ENCODE assay signal across 8 cellular contexts in genomic region chr2:177262137-177262536, GRCh38. TPM values are rescaled to one million over a fixed set of nuclear protein-coding genes. Genes with fewer than 3 reads are reported as not detected.
A peak's percentile ranks its signal among the peaks of the same experiment; 100 is the strongest.
DNase-seq lines count a peak whose midpoint lies in the region; ATAC-seq, FAIRE-seq and TF ChIP-seq lines count a peak whose summit lies in the region.

No MANE protein-coding gene starts in this region.

- no peak for FAIRE-seq in HepG2 (lab: Jason Lieb, UNC)

- no peaks in the 10 kb centered on the region; a peak in 1 of 5 replicates for H3K27me3 ChIP-seq in HepG2 (ENCODE audit: control insufficient read depth in 1 of 2, insufficient read depth in 2 of 2, low read length in 2 of 2)

- H3K36me3 ChIP-seq in HepG2 (replicated peaks in 1 of 2; ENCODE audit: control insufficient read depth in 1 of 2, insufficient read depth in 2 of 2, low read length in 2 of 2), result peaks cover 0 to 8% of the 10 kb centered on the region in 2 experiments; a peak in 2 of 5 replicates

- CTCF ChIA-PET in HepG2 (lab: Yijun Ruan, JAX; ENCODE audit: low intra/inter-chr PET ratio, low total read pairs), result interaction anchor here (3.5 kb wide), 1 partner anchor 71 kb away, joined by 24 read pairs; no protein-coding TSS in a partner anchor

- H3K9me3 ChIP-seq in HepG2 (ENCODE audit: low read length), result no peaks in the 10 kb centered on the region

- peaks cover 60% of the 10 kb centered on the region for H4K20me1 ChIP-seq in HepG2 (ENCODE audit: insufficient read depth, low read length)

- no peak overlapping the region for H2AFZ ChIP-seq in HepG2 (ENCODE audit: low read length)

- intact Hi-C loops in HepG2 (cut with micrococcal nuclease; ENCODE audit: unreplicated experiment), result loop anchor here (5.0 kb wide), 2 partner anchors 35 to 155 kb away; no protein-coding TSS in a partner anchor

- POLR2A ChIA-PET in activated naive CD8-positive, alpha-beta T cell treated with anti-CD3 and anti-CD28 coated beads, Interleukin-2, amount 10 ng/mL, durations not matched to agents 7 days and 5 days (lab: Charles Lee), result interaction anchor here (1.4 to 7.5 kb wide), 5 partner anchors 19 to 68 kb away, joined by 3 to 256 read pairs (median 20); no protein-coding TSS in a partner anchor
- POLR2A ChIA-PET in HepG2 (lab: Yijun Ruan, JAX), result interaction anchor here (5.2 kb wide), 1 partner anchor 97 kb away, joined by 81 read pairs; no protein-coding TSS in a partner anchor

- peak overlapping the region; percentile 96 for H3K4me2 ChIP-seq in HepG2 (ENCODE audit: low read depth, low read length)

- no TSS peak for BruUV-seq in HepG2 (replicated peaks; lab: Mats Ljungman, UMichigan)

- no peak for TF ChIP-seq POLR2A in HepG2 (IDR thresholded peaks at IDR 0.05; ENCODE audit: insufficient read depth in 1 of 2, low read depth in 2 of 2, low read length in 2 of 2)
- no peak for TF ChIP-seq POLR2A in GM18505 (IDR thresholded peaks at IDR 0.05; ENCODE audit: borderline replicate concordance, extremely low read depth, insufficient read depth, insufficient read length)

- H3K4me3 ChIP-seq in HepG2 (replicated peaks in 1 of 3; ENCODE audit: insufficient read depth in 1 of 3, low read depth in 2 of 3, low read length in 3 of 3), result peak overlapping the region; percentile 94 to 99 (median 98); a peak in 5 of 6 replicates

- H3K4me1 Mint-ChIP-seq in activated naive CD4-positive, alpha-beta T cell treated with anti-CD3 and anti-CD28 coated beads, Interleukin-2, amount 50 U/mL, for 24 hours, result peaks cover 66% of the 10 kb centered on the region
- H3K4me1 Mint-ChIP-seq in activated naive CD8-positive, alpha-beta T cell treated with anti-CD3 and anti-CD28 coated beads, Interleukin-2, amount 10 ng/mL, durations not matched to agents 7 days and 5 days, result peaks cover 53% of the 10 kb centered on the region
- H3K4me1 Mint-ChIP-seq in type B pancreatic cell (ENCODE audit: unreplicated experiment), result peaks cover 40% of the 10 kb centered on the region

- peaks cover 74% of the 10 kb centered on the region for H3K79me2 ChIP-seq in HepG2 (ENCODE audit: insufficient read depth, low read length)

- TF ChIP-seq CTCF in HepG2 (CRISPR knock-in tag; IDR thresholded peaks at IDR 0.05) (no peak), type B pancreatic cell (conservative IDR thresholded peaks at IDR 0.05) (no peak)

- no peak for ATAC-seq in activated naive CD8-positive, alpha-beta T cell treated with anti-CD3 and anti-CD28 coated beads, Interleukin-2, amount 10 ng/mL, durations not matched to agents 7 days and 5 days (ENCODE audit: low read depth)
- ATAC-seq in HepG2 (no peak), GM18505 (IDR thresholded peaks at IDR 0.05; ENCODE audit: unreplicated experiment) (no peak)

- no peak for DNase-seq in activated naive CD4-positive, alpha-beta T cell (lab: John Stamatoyannopoulos, UW)
- no peak for DNase-seq in activated naive CD8-positive, alpha-beta T cell treated with anti-CD3 and anti-CD28 coated beads, Interleukin-2, amount 10 ng/mL, durations not matched to agents 7 days and 5 days
- DNase-seq in HepG2 (ENCODE audit: low spot score), result no peak
- DNase-seq in type B pancreatic cell (ENCODE audit: extremely low spot score, unreplicated experiment), result no peak
- no peak for DNase-seq in COR-L47 (lab: John Stamatoyannopoulos, UW)
- no peak for DNase-seq in AG08396 (ENCODE audit: low spot score)

- no peak for TF ChIP-seq EP300 in HepG2 (IDR thresholded peaks at IDR 0.05; ENCODE audit: low read depth in 2 of 2, low read length in 2 of 2)
- TF ChIP-seq EP300 in HepG2 (CRISPR knock-in tag; IDR thresholded peaks at IDR 0.05; ENCODE audit: borderline replicate concordance), result no peak

- in situ Hi-C loops in HepG2 (cut with HindIII; ENCODE audit: extremely low pct_ligation_motif_present, low pct_unique_long_range_greater_than_20kb), result loop anchor here (5.0 kb wide), 4 partner anchors 50 to 130 kb away; partner anchors contain the start of genes AGPS and HNRNPA3

- peaks cover 66% of the 10 kb centered on the region for H3K4me1 ChIP-seq in HepG2 (ENCODE audit: insufficient read depth, low read length)

- WGBS in HepG2 (ENCODE audit: low lambda C conversion rate), result 0% methylated on average over 1 of the region's 1 CpG

- H3K36me3 Mint-ChIP-seq in activated naive CD4-positive, alpha-beta T cell treated with anti-CD3 and anti-CD28 coated beads, Interleukin-2, amount 50 U/mL, for 24 hours, result peaks cover 15% of the 10 kb centered on the region
- peaks cover 30% of the 10 kb centered on the region for H3K36me3 Mint-ChIP-seq in activated naive CD8-positive, alpha-beta T cell treated with anti-CD3 and anti-CD28 coated beads, Interleukin-2, amount 10 ng/mL, durations not matched to agents 7 days and 5 days
- H3K36me3 Mint-ChIP-seq in type B pancreatic cell, result peaks cover 29% of the 10 kb centered on the region

- no peak for TF ChIP-seq RAD21 in HepG2 (CRISPR knock-in tag; IDR thresholded peaks at IDR 0.05)

- peak overlapping the region; percentile 96 for H3K4me3 Mint-ChIP-seq in activated naive CD4-positive, alpha-beta T cell treated with anti-CD3 and anti-CD28 coated beads, Interleukin-2, amount 50 U/mL, for 24 hours
- peak overlapping the region; percentile 97 for H3K4me3 Mint-ChIP-seq in activated naive CD8-positive, alpha-beta T cell treated with anti-CD3 and anti-CD28 coated beads, Interleukin-2, amount 10 ng/mL, durations not matched to agents 7 days and 5 days
- H3K4me3 Mint-ChIP-seq in type B pancreatic cell, result peak overlapping the region; percentile 94

- no peaks in the 10 kb centered on the region for H3K9me3 Mint-ChIP-seq in activated naive CD4-positive, alpha-beta T cell treated with anti-CD3 and anti-CD28 coated beads, Interleukin-2, amount 50 U/mL, for 24 hours
- H3K9me3 Mint-ChIP-seq in activated naive CD8-positive, alpha-beta T cell treated with anti-CD3 and anti-CD28 coated beads, Interleukin-2, amount 10 ng/mL, durations not matched to agents 7 days and 5 days, result peaks cover 4% of the 10 kb centered on the region
- H3K9me3 Mint-ChIP-seq in type B pancreatic cell, result no peaks in the 10 kb centered on the region

- no peaks in the 10 kb centered on the region for H3K27me3 Mint-ChIP-seq in activated naive CD4-positive, alpha-beta T cell treated with anti-CD3 and anti-CD28 coated beads, Interleukin-2, amount 50 U/mL, for 24 hours
- no peaks in the 10 kb centered on the region for H3K27me3 Mint-ChIP-seq in activated naive CD8-positive, alpha-beta T cell treated with anti-CD3 and anti-CD28 coated beads, Interleukin-2, amount 10 ng/mL, durations not matched to agents 7 days and 5 days
- no peaks in the 10 kb centered on the region for H3K27me3 Mint-ChIP-seq in type B pancreatic cell

- peak overlapping the region; percentile 100 for H3K27ac ChIP-seq in HepG2 (ENCODE audit: extremely low read length, insufficient read depth, low read length)

- H3K9ac ChIP-seq in HepG2 (ENCODE audit: insufficient read depth, low read depth, low read length), result peak overlapping the region; percentile 100

- H3K27ac Mint-ChIP-seq in activated naive CD4-positive, alpha-beta T cell treated with anti-CD3 and anti-CD28 coated beads, Interleukin-2, amount 50 U/mL, for 24 hours, result peak overlapping the region; percentile 96
- H3K27ac Mint-ChIP-seq in activated naive CD8-positive, alpha-beta T cell treated with anti-CD3 and anti-CD28 coated beads, Interleukin-2, amount 10 ng/mL, durations not matched to agents 7 days and 5 days, result peak overlapping the region; percentile 91
- H3K27ac Mint-ChIP-seq in type B pancreatic cell, result peak overlapping the region; percentile 96

RNA-seq across cellular contexts. Expression of gene NFE2L2, which starts 2.4 kb away (rescaled TPM):
- 10 to 100 TPM; 71.0 to 78.8 TPM for total RNA-seq in activated naive CD8-positive, alpha-beta T cell treated with anti-CD3 and anti-CD28 coated beads, Interleukin-2, amount 10 ng/mL, durations not matched to agents 7 days and 5 days
- total RNA-seq in HepG2 (2016; rRNA removed; fragmentation: Illumina TruSeq; extraction: Trizol) (84.6 and 136 TPM in 2 replicates), type B pancreatic cell (ENCODE audit: low replicate concordance) (74.7 and 95.0 TPM in 2 replicates)
- total RNA-seq in HepG2 (2016; cell fraction: cytosol; rRNA removed; fragmentation: Illumina TruSeq; extraction: Trizol; ENCODE audit: low read depth), result 93.0 and 99.3 TPM in 2 replicates
- total RNA-seq in HepG2 (2016; cell fraction: insoluble cytoplasmic fraction; rRNA removed; fragmentation: Illumina TruSeq; extraction: Trizol), result 80.6 and 139 TPM in 2 replicates
- 85.8 and 94.3 TPM in 2 replicates for total RNA-seq in HepG2 (2016; cell fraction: membrane; rRNA removed; fragmentation: Illumina TruSeq; extraction: Trizol)
- 92.5 and 95.6 TPM in 2 replicates for total RNA-seq in HepG2 (2016; cell fraction: nucleus; rRNA removed; fragmentation: Illumina TruSeq; extraction: Trizol)
- 138 and 215 TPM in 2 replicates for polyA plus RNA-seq in HepG2 (2011; rRNA removed)
- polyA plus RNA-seq in HepG2 (2011; cell fraction: cytosol; rRNA removed), result 94.2 and 119 TPM in 2 replicates
- polyA plus RNA-seq in HepG2 (2011; cell fraction: nucleus; rRNA removed), result 66.9 and 70.1 TPM in 2 replicates
- polyA plus RNA-seq in HepG2 (2012), result 104 and 115 TPM in 2 replicates
- 17.6 and 20.3 TPM in 2 replicates for polyA plus RNA-seq in HepG2 (2016; cell fraction: cytosol; fragmentation: Illumina TruSeq; extraction: Trizol; ENCODE audit: low read depth)
- 211 and 217 TPM in 2 replicates for polyA plus RNA-seq in HepG2 (2016; cell fraction: insoluble cytoplasmic fraction; fragmentation: Illumina TruSeq; extraction: Trizol; ENCODE audit: low read depth)
- polyA plus RNA-seq in HepG2 (2016; cell fraction: membrane; fragmentation: Illumina TruSeq; extraction: Trizol; ENCODE audit: low read depth), result 41.9 and 49.1 TPM in 2 replicates
- polyA plus RNA-seq in HepG2 (2016; cell fraction: nucleus; fragmentation: Illumina TruSeq; extraction: Trizol; ENCODE audit: insufficient read depth, low read depth), result 168 and 175 TPM in 2 replicates
- polyA minus RNA-seq in HepG2 (2011; rRNA and poly(A)+ RNA removed; ENCODE audit: low replicate concordance), result 157 and 264 TPM in 2 replicates
- 128 and 137 TPM in 2 replicates for polyA minus RNA-seq in HepG2 (2011; cell fraction: cytosol; rRNA and poly(A)+ RNA removed)
- 140 and 141 TPM in 2 replicates for polyA minus RNA-seq in HepG2 (2011; cell fraction: nucleus; rRNA and poly(A)+ RNA removed)

RNA-seq across cellular contexts. Expression of gene HNRNPA3, which starts 49.5 kb away (rescaled TPM):
- 100 to 1,000 TPM; 250 to 256 TPM for total RNA-seq in activated naive CD8-positive, alpha-beta T cell treated with anti-CD3 and anti-CD28 coated beads, Interleukin-2, amount 10 ng/mL, durations not matched to agents 7 days and 5 days
- 97.7 and 164 TPM in 2 replicates for total RNA-seq in HepG2 (2016; rRNA removed; fragmentation: Illumina TruSeq; extraction: Trizol)
- 14.2 and 15.3 TPM in 2 replicates for total RNA-seq in HepG2 (2016; cell fraction: cytosol; rRNA removed; fragmentation: Illumina TruSeq; extraction: Trizol; ENCODE audit: low read depth)
- 105 and 171 TPM in 2 replicates for total RNA-seq in HepG2 (2016; cell fraction: insoluble cytoplasmic fraction; rRNA removed; fragmentation: Illumina TruSeq; extraction: Trizol)
- 84.7 and 87.9 TPM in 2 replicates for total RNA-seq in HepG2 (2016; cell fraction: membrane; rRNA removed; fragmentation: Illumina TruSeq; extraction: Trizol)
- total RNA-seq in HepG2 (2016; cell fraction: nucleus; rRNA removed; fragmentation: Illumina TruSeq; extraction: Trizol), result 152 and 163 TPM in 2 replicates
- 52.3 and 73.3 TPM in 2 replicates for polyA plus RNA-seq in HepG2 (2011; rRNA removed)
- 28.9 and 35.7 TPM in 2 replicates for polyA plus RNA-seq in HepG2 (2011; cell fraction: cytosol; rRNA removed)
- polyA plus RNA-seq in HepG2 (2011; cell fraction: nucleus; rRNA removed), result 80.5 and 102 TPM in 2 replicates
- 166 and 486 TPM in 2 replicates for polyA plus RNA-seq in HepG2 (2012)
- polyA plus RNA-seq in HepG2 (2016; cell fraction: cytosol; fragmentation: Illumina TruSeq; extraction: Trizol; ENCODE audit: low read depth), result 36.5 and 45.0 TPM in 2 replicates
- polyA plus RNA-seq in HepG2 (2016; cell fraction: insoluble cytoplasmic fraction; fragmentation: Illumina TruSeq; extraction: Trizol; ENCODE audit: low read depth), result 1,088 and 1,120 TPM in 2 replicates
- polyA plus RNA-seq in HepG2 (2016; cell fraction: membrane; fragmentation: Illumina TruSeq; extraction: Trizol; ENCODE audit: low read depth), result 139 and 151 TPM in 2 replicates
- 525 and 575 TPM in 2 replicates for polyA plus RNA-seq in HepG2 (2016; cell fraction: nucleus; fragmentation: Illumina TruSeq; extraction: Trizol; ENCODE audit: insufficient read depth, low read depth)
- 11.2 and 12.3 TPM in 2 replicates for polyA minus RNA-seq in HepG2 (2011; rRNA and poly(A)+ RNA removed; ENCODE audit: low replicate concordance)
- polyA minus RNA-seq in HepG2 (2011; cell fraction: cytosol; rRNA and poly(A)+ RNA removed), result 34.8 and 38.9 TPM in 2 replicates
- polyA minus RNA-seq in HepG2 (2011; cell fraction: nucleus; rRNA and poly(A)+ RNA removed), result 205 and 222 TPM in 2 replicates
- 203 and 304 TPM in 2 replicates for total RNA-seq in type B pancreatic cell (ENCODE audit: low replicate concordance)
